In the genomic region with DNA sequence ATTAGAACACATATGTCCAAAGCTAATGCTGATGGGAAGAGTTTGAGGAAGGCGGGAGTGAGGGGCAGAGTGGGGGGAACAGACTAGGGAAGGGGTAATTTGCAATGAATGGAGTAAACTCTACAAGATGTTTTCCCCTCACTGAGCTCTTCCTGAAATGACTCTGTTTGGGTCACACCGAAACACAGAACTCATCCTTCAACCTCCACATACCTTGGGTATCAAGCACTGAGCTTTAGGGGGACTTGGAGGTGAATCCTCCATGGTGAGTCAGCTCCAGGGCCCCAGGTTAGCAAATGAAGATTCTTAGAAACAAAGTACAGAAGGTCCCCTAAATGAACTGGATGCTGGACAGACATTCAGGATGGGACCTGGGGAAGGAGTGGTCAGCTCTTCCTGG, we compare ENCODE assay signal across 22 cellular contexts. TPM values are rescaled to one million over a fixed set of nuclear protein-coding genes. Genes with fewer than 3 reads are reported as not detected.
A peak's percentile ranks its signal among the peaks of the same experiment; 100 is the strongest.
DNase-seq lines count a peak whose midpoint lies in the region; ATAC-seq and TF ChIP-seq lines count a peak whose summit lies in the region.
"Had no signal": no experiment of that assay in that cellular context is flagged by ENCODE, and none has a peak within 500 bp of the region (broad histone marks: within the 10 kb centered on the region; RNA-seq: fewer than 3 reads in every experiment).

No MANE protein-coding gene starts in this region.

- H3K27ac Mint-ChIP-seq in activated T-cell treated with anti-CD3 and anti-CD28 coated beads, Interleukin-2, amount 50 U/mL, for 72 hours, result no peak overlapping the region
- H3K27ac Mint-ChIP-seq in activated T-helper 17 cell treated with anti-CD3 and anti-CD28 coated beads, Interleukin-2, amount 50 U/mL, for 72 hours, result no peak overlapping the region
- H3K27ac Mint-ChIP-seq in stimulated activated effector memory CD8-positive, alpha-beta T cell treated with anti-CD3 and anti-CD28 coated beads, Interleukin-12 subunit alpha, Interleukin-12 subunit beta, amount 100 ng/mL, for 72 hours, result peak overlapping the region; percentile 43

- H3K9me3 Mint-ChIP-seq in activated T-cell treated with anti-CD3 and anti-CD28 coated beads, Interleukin-2, amount 50 U/mL, for 72 hours, result no peaks in the 10 kb centered on the region
- no peaks in the 10 kb centered on the region for H3K9me3 Mint-ChIP-seq in activated T-helper 17 cell treated with anti-CD3 and anti-CD28 coated beads, Interleukin-2, amount 50 U/mL, for 72 hours
- no peaks in the 10 kb centered on the region for H3K9me3 Mint-ChIP-seq in stimulated activated effector memory CD8-positive, alpha-beta T cell treated with anti-CD3 and anti-CD28 coated beads, Interleukin-12 subunit alpha, Interleukin-12 subunit beta, amount 100 ng/mL, for 72 hours

- peak overlapping the region; percentile 34 to 42 for H3K4me3 Mint-ChIP-seq in activated T-cell treated with anti-CD3 and anti-CD28 coated beads, Interleukin-2, amount 50 U/mL, for 72 hours
- no peak overlapping the region for H3K4me3 Mint-ChIP-seq in activated T-helper 17 cell treated with anti-CD3 and anti-CD28 coated beads, Interleukin-2, amount 50 U/mL, for 72 hours
- no peak overlapping the region for H3K4me3 Mint-ChIP-seq in stimulated activated effector memory CD8-positive, alpha-beta T cell treated with anti-CD3 and anti-CD28 coated beads, Interleukin-12 subunit alpha, Interleukin-12 subunit beta, amount 100 ng/mL, for 72 hours

- no peak for TF ChIP-seq CTCF in GM12865 (IDR thresholded peaks at IDR 0.05; ENCODE audit: insufficient read depth, low read depth, low read length, missing control alignments)

- H3K27me3 Mint-ChIP-seq in activated T-cell treated with anti-CD3 and anti-CD28 coated beads, Interleukin-2, amount 50 U/mL, for 72 hours (ENCODE audit: low read depth), result peaks cover 21% of the 10 kb centered on the region
- H3K27me3 Mint-ChIP-seq in activated T-helper 17 cell treated with anti-CD3 and anti-CD28 coated beads, Interleukin-2, amount 50 U/mL, for 72 hours, result peaks cover 15% of the 10 kb centered on the region

- peak; percentile 61 to 62 for ATAC-seq in activated T-cell treated with anti-CD3 and anti-CD28 coated beads, Interleukin-2, amount 50 U/mL, for 72 hours (replicated peaks in 1 of 2)
- ATAC-seq in activated T-helper 17 cell treated with anti-CD3 and anti-CD28 coated beads, Interleukin-2, amount 50 U/mL, for 72 hours (replicated peaks), result peak; percentile 45
- peak; percentile 64 for ATAC-seq in stimulated activated effector memory CD8-positive, alpha-beta T cell treated with anti-CD3 and anti-CD28 coated beads, Interleukin-12 subunit alpha, Interleukin-12 subunit beta, amount 100 ng/mL, for 72 hours
- no peak for ATAC-seq in GM18519 (IDR thresholded peaks at IDR 0.05; ENCODE audit: low FRiP score, unreplicated experiment)
- ATAC-seq: HCT116, Right ventricle myocardium inferior had no signal

- peaks cover 37% of the 10 kb centered on the region for H3K4me1 Mint-ChIP-seq in activated T-cell treated with anti-CD3 and anti-CD28 coated beads, Interleukin-2, amount 50 U/mL, for 72 hours (ENCODE audit: low read depth)
- H3K4me1 Mint-ChIP-seq in activated T-helper 17 cell treated with anti-CD3 and anti-CD28 coated beads, Interleukin-2, amount 50 U/mL, for 72 hours, result peaks cover 9% of the 10 kb centered on the region
- peaks cover 20% of the 10 kb centered on the region for H3K4me1 Mint-ChIP-seq in stimulated activated effector memory CD8-positive, alpha-beta T cell treated with anti-CD3 and anti-CD28 coated beads, Interleukin-12 subunit alpha, Interleukin-12 subunit beta, amount 100 ng/mL, for 72 hours

- H3K36me3 Mint-ChIP-seq in activated T-cell treated with anti-CD3 and anti-CD28 coated beads, Interleukin-2, amount 50 U/mL, for 72 hours (ENCODE audit: insufficient read depth in 2 of 2), result peaks cover 0 to 2% of the 10 kb centered on the region in 2 donors
- H3K36me3 Mint-ChIP-seq in activated T-helper 17 cell treated with anti-CD3 and anti-CD28 coated beads, Interleukin-2, amount 50 U/mL, for 72 hours (ENCODE audit: low read depth), result no peaks in the 10 kb centered on the region
- peaks cover 14% of the 10 kb centered on the region for H3K36me3 Mint-ChIP-seq in stimulated activated effector memory CD8-positive, alpha-beta T cell treated with anti-CD3 and anti-CD28 coated beads, Interleukin-12 subunit alpha, Interleukin-12 subunit beta, amount 100 ng/mL, for 72 hours

- no peak overlapping the region for H3K4me3 ChIP-seq in GM12865 (ENCODE audit: low read depth, low read length)
- H3K4me3 ChIP-seq: SJSA1 had no signal

- DNase-seq in activated T-cell treated with anti-CD3 and anti-CD28 coated beads, Interleukin-2, amount 50 U/mL, for 72 hours, result peak; percentile 29 to 35
- DNase-seq in activated T-cell treated with anti-CD3 and anti-CD28 coated beads for 4 hours (no peak), GM12865 (ENCODE audit: low read depth) (peak; percentile 41), occipital lobe (lab: John Stamatoyannopoulos, UW) (no peak), NCI-H2196 (lab: John Stamatoyannopoulos, UW; ENCODE audit: unreplicated experiment) (no peak)
- no peak for DNase-seq in stimulated activated effector memory CD8-positive, alpha-beta T cell treated with anti-CD3 and anti-CD28 coated beads, Interleukin-12 subunit alpha, Interleukin-12 subunit beta, amount 100 ng/mL, for 72 hours (ENCODE audit: low spot score in 2 of 2)
- DNase-seq: 8988T, EL, GF-D8, KG1, NCI-H1105 treated with DMSO at 0.1 percent for 48 hours, NCI-H2081, NCI-H2171, NCI-H524 treated with DMSO at 0.1 percent for 48 hours, NCI-H82 had no signal

RNA-seq across cellular contexts. Expression of a gene that starts 1.3 kb away (rescaled TPM):
- total RNA-seq in activated T-cell treated with anti-CD3 and anti-CD28 coated beads, Interleukin-2, amount 50 U/mL, for 72 hours, result 1 to 10 TPM in 1 of 2 donors, under 1 TPM in 1; 0.38 to 1.4 TPM
- under 1 TPM; 0.19 to 0.26 TPM for total RNA-seq in activated T-helper 17 cell treated with anti-CD3 and anti-CD28 coated beads, Interleukin-2, amount 50 U/mL, for 72 hours
- 1.6 TPM for total RNA-seq in occipital lobe
- total RNA-seq: H1, HT1080, SJSA1 had no signal

RNA-seq across cellular contexts. Expression of a gene that starts 28.3 kb away (rescaled TPM):
- under 1 TPM; 0.23 to 0.26 TPM for total RNA-seq in activated T-cell treated with anti-CD3 and anti-CD28 coated beads, Interleukin-2, amount 50 U/mL, for 72 hours
- total RNA-seq in activated T-helper 17 cell treated with anti-CD3 and anti-CD28 coated beads, Interleukin-2, amount 50 U/mL, for 72 hours, result not detected
- total RNA-seq in occipital lobe, result not detected
- total RNA-seq: HT1080, Right ventricle myocardium inferior, SJSA1 had no signal

RNA-seq across cellular contexts. Expression of a gene that starts 30.9 kb away (rescaled TPM):
- total RNA-seq in activated T-cell treated with anti-CD3 and anti-CD28 coated beads, Interleukin-2, amount 50 U/mL, for 72 hours, result 1 to 10 TPM; 1.0 to 2.0 TPM
- total RNA-seq in activated T-helper 17 cell treated with anti-CD3 and anti-CD28 coated beads, Interleukin-2, amount 50 U/mL, for 72 hours, result under 1 TPM in 1 of 2 donors, not detected in 1; 0.40 TPM
- not detected for total RNA-seq in occipital lobe
- total RNA-seq: H1, HT1080, Right ventricle myocardium inferior, SJSA1 had no signal

RNA-seq across cellular contexts. Expression of a gene that starts 39.5 kb away (rescaled TPM):
- not detected for total RNA-seq in activated T-cell treated with anti-CD3 and anti-CD28 coated beads, Interleukin-2, amount 50 U/mL, for 72 hours
- not detected for total RNA-seq in activated T-helper 17 cell treated with anti-CD3 and anti-CD28 coated beads, Interleukin-2, amount 50 U/mL, for 72 hours
- total RNA-seq in occipital lobe, result 2.0 TPM
- total RNA-seq: H1, HT1080, SJSA1 had no signal

RNA-seq across cellular contexts. Expression of a gene that starts 46.3 kb away (rescaled TPM):
- 100 to 1,000 TPM; 190 to 261 TPM for total RNA-seq in activated T-cell treated with anti-CD3 and anti-CD28 coated beads, Interleukin-2, amount 50 U/mL, for 72 hours
- 10 to 100 TPM; 15.2 to 19.8 TPM for total RNA-seq in activated T-helper 17 cell treated with anti-CD3 and anti-CD28 coated beads, Interleukin-2, amount 50 U/mL, for 72 hours
- total RNA-seq in occipital lobe, result not detected
- total RNA-seq: H1, HT1080, SJSA1 had no signal

Comparison
In these comparisons a context has a peak if more than half of its experiments do, and no peak if none do; other contexts are left out.
1. DNase-seq: peak in activated T-cell treated with anti-CD3 and anti-CD28 coated beads, Interleukin-2, amount 50 U/mL, for 72 hours (2 of 2) and GM12865 (single experiment); none in activated T-cell treated with anti-CD3 and anti-CD28 coated beads for 4 hours (single experiment), stimulated activated effector memory CD8-positive, alpha-beta T cell treated with anti-CD3 and anti-CD28 coated beads, Interleukin-12 subunit alpha, Interleukin-12 subunit beta, amount 100 ng/mL, for 72 hours (0 of 2), occipital lobe (single experiment) and NCI-H2196 (single experiment).
2. H3K4me3 Mint-ChIP-seq: peak in activated T-cell treated with anti-CD3 and anti-CD28 coated beads, Interleukin-2, amount 50 U/mL, for 72 hours (2 of 2); none in activated T-helper 17 cell treated with anti-CD3 and anti-CD28 coated beads, Interleukin-2, amount 50 U/mL, for 72 hours (single experiment) and stimulated activated effector memory CD8-positive, alpha-beta T cell treated with anti-CD3 and anti-CD28 coated beads, Interleukin-12 subunit alpha, Interleukin-12 subunit beta, amount 100 ng/mL, for 72 hours (single experiment).